Comparison of ENCODE assay signal across 1 cellular context in genomic region chr16:89505204-89506112, GRCh38.
TF ChIP-seq lines count a peak whose summit lies in the region.

No MANE protein-coding gene starts in this region.

TF ChIP-seq in HEK293, 187 proteins besides CTCF, POLR2A, EP300 and RAD21 (continued from another document):
- TF ChIP-seq, protein P1, sequence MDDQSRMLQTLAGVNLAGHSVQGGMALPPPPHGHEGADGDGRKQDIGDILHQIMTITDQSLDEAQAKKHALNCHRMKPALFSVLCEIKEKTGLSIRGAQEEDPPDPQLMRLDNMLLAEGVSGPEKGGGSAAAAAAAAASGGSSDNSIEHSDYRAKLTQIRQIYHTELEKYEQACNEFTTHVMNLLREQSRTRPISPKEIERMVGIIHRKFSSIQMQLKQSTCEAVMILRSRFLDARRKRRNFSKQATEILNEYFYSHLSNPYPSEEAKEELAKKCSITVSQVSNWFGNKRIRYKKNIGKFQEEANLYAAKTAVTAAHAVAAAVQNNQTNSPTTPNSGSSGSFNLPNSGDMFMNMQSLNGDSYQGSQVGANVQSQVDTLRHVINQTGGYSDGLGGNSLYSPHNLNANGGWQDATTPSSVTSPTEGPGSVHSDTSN (CRISPR knock-in tag; IDR thresholded peaks at IDR 0.05) = no peak
- TF ChIP-seq SCRT2 (tag by site-specific recombination; IDR thresholded peaks at IDR 0.05) = peak; percentile 42; the same call in 1 of the 2 replicates
- TF ChIP-seq ZNF518A (tag by site-specific recombination; conservative IDR thresholded peaks at IDR 0.05; ENCODE audit: low read depth) = peak; percentile 52
- no peak for TF ChIP-seq ZNF560 (tag by site-specific recombination; IDR thresholded peaks at IDR 0.05; ENCODE audit: borderline replicate concordance)
- no peak for TF ChIP-seq ZNF510 (tag by site-specific recombination; IDR thresholded peaks at IDR 0.05; ENCODE audit: insufficient replicate concordance)
- peak; percentile 45 for TF ChIP-seq ZNF335 (tag by site-specific recombination; conservative IDR thresholded peaks at IDR 0.05)
- TF ChIP-seq ZNF670 (tag by site-specific recombination; IDR thresholded peaks at IDR 0.05; ENCODE audit: low read depth) = no peak
- TF ChIP-seq ZNF248 (tag by site-specific recombination; IDR thresholded peaks at IDR 0.05) = no peak
- no peak for TF ChIP-seq RBAK (tag by site-specific recombination; IDR thresholded peaks at IDR 0.05)
